ENCODE assay signal across 15 cellular contexts in the genomic region with DNA sequence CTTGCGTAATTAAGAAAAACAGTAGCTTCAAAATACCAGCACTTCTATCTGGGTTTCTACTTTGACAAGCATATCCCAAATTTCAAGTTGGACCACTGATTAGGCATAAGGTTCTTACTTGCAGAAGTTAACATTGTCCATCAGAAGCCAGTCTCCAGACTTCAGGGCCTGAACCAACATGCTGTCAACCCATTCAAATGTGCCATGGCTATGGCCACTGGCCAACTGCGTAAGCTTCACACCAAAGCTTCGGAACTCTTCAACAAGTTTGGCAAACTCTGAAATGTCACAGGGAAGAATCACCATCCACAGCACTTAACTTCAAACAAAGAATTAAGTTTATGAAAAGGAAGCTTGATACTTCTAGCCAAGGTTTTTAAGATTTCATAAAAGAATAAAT.
A peak's percentile ranks its signal among the peaks of the same experiment; 100 is the strongest.
DNase-seq lines count a peak whose midpoint lies in the region; ATAC-seq, FAIRE-seq and TF ChIP-seq lines count a peak whose summit lies in the region.
"Had no signal": no experiment of that assay in that cellular context is flagged by ENCODE, and none has a peak within 500 bp of the region (broad histone marks: within the 10 kb centered on the region; RNA-seq: fewer than 3 reads in every experiment).

No MANE protein-coding gene starts in this region.

- intact Hi-C loops in Right ventricle myocardium superior (cut with DNase I) (no loop called here), CD14-positive monocyte (cut with micrococcal nuclease) (no loop called here)

- no peak overlapping the region for H3K4me3 ChIP-seq in right atrium auricular region
- H3K4me3 ChIP-seq in bronchial epithelial cell (ENCODE audit: low read depth, low read length), result no peak overlapping the region
- H3K4me3 ChIP-seq: BLaER1, HAP-1 had no signal

- DNase-seq in Right ventricle myocardium superior (no peak), right atrium auricular region (ENCODE audit: low spot score) (no peak), CD14-positive monocyte (ENCODE audit: low spot score) (no peak), bronchial epithelial cell (ENCODE audit: low read depth) (peak; percentile 4), medulla oblongata (ENCODE audit: extremely low spot score) (peak; percentile 21)
- DNase-seq in stimulated activated CD4-positive, alpha-beta T cell treated with anti-CD3 and anti-CD28 coated beads, Interleukin-2, amount 100 ng/mL, for 48 hours, result no peak
- no peak for DNase-seq in activated T-cell treated with anti-CD3 and anti-CD28 coated beads, Interleukin-2, amount 50 U/mL, for 1 hour
- DNase-seq: Calu3; CD8-positive, alpha-beta T cell; DMS79 treated with DMSO at 0.1 percent for 48 hours; GF-D8 had no signal

- H3K27me3 ChIP-seq in right atrium auricular region, result no peaks in the 10 kb centered on the region
- no peaks in the 10 kb centered on the region for H3K27me3 ChIP-seq in bronchial epithelial cell (ENCODE audit: control insufficient read depth, insufficient read depth, low read length)
- H3K27me3 ChIP-seq: BLaER1 had no signal

- no peak overlapping the region for H3K27ac ChIP-seq in right atrium auricular region
- H3K27ac ChIP-seq: 22Rv1, BLaER1, HL-60 had no signal

- peaks cover 0 to 5% of the 10 kb centered on the region in 2 donors for H3K4me1 ChIP-seq in right atrium auricular region
- H3K4me1 ChIP-seq: BLaER1, HAP-1 had no signal

- H3K9me3 ChIP-seq in right atrium auricular region, result no peaks in the 10 kb centered on the region
- H3K9me3 ChIP-seq: BLaER1, HAP-1 had no signal

- peak; percentile 52 for ATAC-seq in Right ventricle myocardium superior (ENCODE audit: poor library complexity)
- ATAC-seq: CD8-positive, alpha-beta T cell had no signal

- H3K36me3 Mint-ChIP-seq in CD14-positive monocyte, result peaks cover 70 to 75% of the 10 kb centered on the region in 2 donors

- H3K27ac Mint-ChIP-seq in CD14-positive monocyte, result no peak overlapping the region
- H3K27ac Mint-ChIP-seq: CD8-positive, alpha-beta T cell had no signal

- H3K27me3 Mint-ChIP-seq in CD14-positive monocyte (ENCODE audit: low read depth in 3 of 3), result no peaks in the 10 kb centered on the region

- peaks cover 66% of the 10 kb centered on the region for H3K36me3 ChIP-seq in right atrium auricular region
- peaks cover 18% of the 10 kb centered on the region for H3K36me3 ChIP-seq in bronchial epithelial cell (ENCODE audit: control insufficient read depth, insufficient read depth, low read length)

- no peak overlapping the region for H3K4me3 Mint-ChIP-seq in CD14-positive monocyte
- H3K4me3 Mint-ChIP-seq: CD8-positive, alpha-beta T cell had no signal

- no peaks in the 10 kb centered on the region for H3K9me3 Mint-ChIP-seq in CD14-positive monocyte
- H3K9me3 Mint-ChIP-seq: CD8-positive, alpha-beta T cell had no signal

- no peak for FAIRE-seq in bronchial epithelial cell (lab: Jason Lieb, UNC)

- no peaks in the 10 kb centered on the region for H3K4me1 Mint-ChIP-seq in CD14-positive monocyte

- TF ChIP-seq CTCF in right atrium auricular region (IDR thresholded peaks at IDR 0.05), result no peak
- peak; percentile 14 for TF ChIP-seq CTCF in CD14-positive monocyte (IDR thresholded peaks at IDR 0.05)
- no peak for TF ChIP-seq CTCF in bronchial epithelial cell (IDR thresholded peaks at IDR 0.05; ENCODE audit: insufficient read depth, low read length, severe bottlenecking)

Comparison
In these comparisons a context has a peak if more than half of its experiments do, and no peak if none do; other contexts are left out.
1. DNase-seq: peak in bronchial epithelial cell (single experiment) and medulla oblongata (single experiment); none in Right ventricle myocardium superior (single experiment), right atrium auricular region (single experiment), CD14-positive monocyte (single experiment), stimulated activated CD4-positive, alpha-beta T cell treated with anti-CD3 and anti-CD28 coated beads, Interleukin-2, amount 100 ng/mL, for 48 hours (0 of 2) and activated T-cell treated with anti-CD3 and anti-CD28 coated beads, Interleukin-2, amount 50 U/mL, for 1 hour (single experiment).